In genomic region chr2:71428472-71429383, GRCh38 we compare ENCODE assay signal across 1 cellular context.
TF ChIP-seq lines count a peak whose summit lies in the region.

No MANE protein-coding gene starts in this region.

TF ChIP-seq in K562, 482 proteins besides CTCF, POLR2A, EP300 and RAD21 (continued from another document):
- TF ChIP-seq CEBPG (CRISPR knock-in tag; IDR thresholded peaks at IDR 0.05) (no peak), CEBPG (tag; conservative IDR thresholded peaks at IDR 0.05 in 1 of 2, IDR thresholded peaks at IDR 0.05 in 1 of 2) (no peak), C11orf30 (IDR thresholded peaks at IDR 0.05; ENCODE audit: low read depth) (no peak), TCF15 (CRISPR knock-in tag; IDR thresholded peaks at IDR 0.05) (no peak)
TF ChIP-seq in K562: peak in this region for 1.
